ENCODE assay signal across 30 cellular contexts in genomic region chr5:53576674-53577073, GRCh38.
"Had no signal": no experiment of that assay in that cellular context is flagged by ENCODE, and none has a peak within 500 bp of the region (broad histone marks: within the 10 kb centered on the region; RNA-seq: fewer than 3 reads in every experiment).

No MANE protein-coding gene starts in this region.

- H3K4me3 ChIP-seq: ascending aorta, cardiac muscle cell had no signal

- H3K9me3 ChIP-seq: ascending aorta had no signal

- H3K27me3 ChIP-seq: ascending aorta, cardiac muscle cell had no signal

- DNase-seq: activated CD4-positive, alpha-beta memory T cell treated with anti-CD3 and anti-CD28 coated beads, Interleukin-2, amount 10 ng/mL, durations not matched to agents 7 days and 5 days; activated CD4-positive, alpha-beta T cell treated with anti-CD3 and anti-CD28 coated beads for 1 hour; activated CD4-positive, alpha-beta T cell treated with anti-CD3 and anti-CD28 coated beads for 36 hours; activated CD4-positive, alpha-beta T cell treated with anti-CD3 and anti-CD28 coated beads for 48 hours; activated CD4-positive, alpha-beta T cell treated with anti-CD3 and anti-CD28 coated beads, Interleukin-2, amount 10 ng/mL, durations not matched to agents 7 days and 5 days; activated CD4-positive, alpha-beta T cell treated with anti-CD3 and anti-CD28 coated beads, Interleukin-2, amount 50 U/mL, for 48 hours; activated CD4-positive, CD25-positive, alpha-beta regulatory T cell; activated CD8-positive, alpha-beta memory T cell treated with anti-CD3 and anti-CD28 coated beads for 24 hours; activated CD8-positive, alpha-beta memory T cell treated with anti-CD3 and anti-CD28 coated beads, Interleukin-2, amount 10 ng/mL, durations not matched to agents 7 days and 5 days; activated CD8-positive, alpha-beta memory T cell treated with anti-CD3 and anti-CD28 coated beads, Interleukin-2, amount 50 U/mL, for 48 hours; activated CD8-positive, alpha-beta T cell treated with anti-CD3 and anti-CD28 coated beads, Interleukin-2, amount 10 ng/mL, durations not matched to agents 7 days and 5 days; activated effector memory CD4-positive, alpha-beta T cell treated with Interleukin-2 at 50 U/mL for 16 hours; activated gamma-delta T cell; activated naive CD4-positive, alpha-beta T cell treated with anti-CD3 and anti-CD28 coated beads, Interleukin-2, amount 10 ng/mL, durations not matched to agents 7 days and 5 days; activated naive CD4-positive, alpha-beta T cell treated with Interleukin-2 at 50 U/mL for 16 hours; activated naive CD8-positive, alpha-beta T cell treated with anti-CD3 and anti-CD28 coated beads, Interleukin-2, amount 10 ng/mL, durations not matched to agents 7 days and 5 days; activated naive CD8-positive, alpha-beta T cell treated with anti-CD3 and anti-CD28 coated beads, Interleukin-2, amount 50 U/mL, for 24 hours; activated T-cell treated with anti-CD3 and anti-CD28 coated beads, Interleukin-2, amount 50 U/mL, for 24 hours; activated T-cell treated with anti-CD3 and anti-CD28 coated beads, Interleukin-2, amount 50 U/mL, for 48 hours; amygdala; anterior cingulate cortex; caudate nucleus; cerebellar nuclear complex; T-helper 2 cell; T-helper 9 cell; WERI-Rb-1 had no signal

- H3K27ac ChIP-seq: ascending aorta, cardiac muscle cell, WERI-Rb-1 had no signal

- H3K36me3 ChIP-seq: ascending aorta, cardiac muscle cell, WERI-Rb-1 had no signal

- ATAC-seq: activated CD4-positive, alpha-beta T cell treated with anti-CD3 and anti-CD28 coated beads for 36 hours; activated CD4-positive, CD25-positive, alpha-beta regulatory T cell treated with anti-CD3 and anti-CD28 coated beads, Interleukin-2, amount 50 U/mL, for 24 hours; activated CD8-positive, alpha-beta memory T cell treated with anti-CD3 and anti-CD28 coated beads, Interleukin-2, amount 10 ng/mL, durations not matched to agents 7 days and 5 days; activated CD8-positive, alpha-beta T cell treated with anti-CD3 and anti-CD28 coated beads, Interleukin-2, amount 10 ng/mL, durations not matched to agents 7 days and 5 days; activated naive CD8-positive, alpha-beta T cell treated with anti-CD3 and anti-CD28 coated beads, Interleukin-2, amount 50 U/mL, for 24 hours; WTC11 had no signal
